Comparison of ENCODE assay signal across 13 cellular contexts in the genomic region with DNA sequence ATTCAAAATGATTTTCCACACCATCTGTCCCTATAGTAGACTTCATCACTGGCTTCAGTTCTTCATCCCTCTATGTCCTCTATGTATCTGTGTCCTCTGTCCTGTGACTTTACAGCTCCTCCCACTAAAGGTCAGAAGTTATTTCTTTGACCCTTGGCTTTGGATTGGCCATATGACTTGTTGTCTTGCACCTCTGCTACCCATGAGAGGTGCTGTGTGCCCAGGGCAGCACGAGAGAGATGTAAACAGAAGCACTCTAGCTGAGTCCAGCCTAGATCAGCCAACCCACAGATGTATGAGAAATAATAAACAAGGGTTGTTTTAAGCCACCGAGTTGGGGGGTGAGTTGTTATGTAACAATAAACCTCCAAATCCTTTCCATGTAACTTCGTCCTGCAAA.
DNase-seq lines count a peak whose midpoint lies in the region; ATAC-seq and TF ChIP-seq lines count a peak whose summit lies in the region.
"Had no signal": no experiment of that assay in that cellular context is flagged by ENCODE, and none has a peak within 500 bp of the region (broad histone marks: within the 10 kb centered on the region; RNA-seq: fewer than 3 reads in every experiment).

No MANE protein-coding gene starts in this region.

- peak; percentile 51 for ATAC-seq in left lobe of liver
- ATAC-seq in activated CD8-positive, alpha-beta T cell treated with anti-CD3 and anti-CD28 coated beads for 36 hours = no peak
- no peak for ATAC-seq in GM19035 (IDR thresholded peaks at IDR 0.05; ENCODE audit: unreplicated experiment)
- ATAC-seq: GM12878 had no signal

- peak overlapping the region; percentile 41 for H3K27ac Mint-ChIP-seq in neural crest cell (ENCODE audit: unreplicated experiment)
- H3K27ac Mint-ChIP-seq in activated CD8-positive, alpha-beta T cell treated with anti-CD3 and anti-CD28 coated beads for 36 hours = no peak overlapping the region
- H3K27ac Mint-ChIP-seq: CD8-positive, alpha-beta memory T cell had no signal

- H3K4me3 Mint-ChIP-seq in neural crest cell = no peak overlapping the region
- no peak overlapping the region for H3K4me3 Mint-ChIP-seq in activated CD8-positive, alpha-beta T cell treated with anti-CD3 and anti-CD28 coated beads for 36 hours
- H3K4me3 Mint-ChIP-seq: CD8-positive, alpha-beta memory T cell had no signal

- H3K9me3 Mint-ChIP-seq in neural crest cell = no peaks in the 10 kb centered on the region
- H3K9me3 Mint-ChIP-seq in activated CD8-positive, alpha-beta T cell treated with anti-CD3 and anti-CD28 coated beads for 36 hours = no peaks in the 10 kb centered on the region
- H3K9me3 Mint-ChIP-seq: CD8-positive, alpha-beta memory T cell had no signal

- intact Hi-C loops in activated CD8-positive, alpha-beta T cell treated with anti-CD3 and anti-CD28 coated beads for 36 hours (cut with micrococcal nuclease) = no loop called here

- no peaks in the 10 kb centered on the region for H3K4me1 Mint-ChIP-seq in neural crest cell
- no peaks in the 10 kb centered on the region for H3K4me1 Mint-ChIP-seq in activated CD8-positive, alpha-beta T cell treated with anti-CD3 and anti-CD28 coated beads for 36 hours (ENCODE audit: low read depth)
- H3K4me1 Mint-ChIP-seq: CD8-positive, alpha-beta memory T cell had no signal

- peak; percentile 13 for DNase-seq in DMS53 (lab: John Stamatoyannopoulos, UW)
- DNase-seq in DMS53 treated with DMSO at 0.1 percent for 48 hours (lab: John Stamatoyannopoulos, UW; ENCODE audit: unreplicated experiment) = no peak
- peak; percentile 11 for DNase-seq in SK-MEL-5 (ENCODE audit: low read depth, low spot score)
- DNase-seq in left lobe of liver (ENCODE audit: low spot score) = no peak
- no peak for DNase-seq in neural crest cell (ENCODE audit: low read depth, low spot score)
- DNase-seq in foreskin melanocyte = no peak
- no peak for DNase-seq in activated CD8-positive, alpha-beta T cell treated with anti-CD3 and anti-CD28 coated beads for 36 hours
- DNase-seq: AML-193; Caco-2; CD8-positive, alpha-beta memory T cell; HCEC 1CT had no signal

- no peaks in the 10 kb centered on the region for H3K36me3 Mint-ChIP-seq in neural crest cell (ENCODE audit: low read depth)
- no peaks in the 10 kb centered on the region for H3K36me3 Mint-ChIP-seq in activated CD8-positive, alpha-beta T cell treated with anti-CD3 and anti-CD28 coated beads for 36 hours (ENCODE audit: low read depth)
- H3K36me3 Mint-ChIP-seq: CD8-positive, alpha-beta memory T cell had no signal

- in situ Hi-C loops in SK-MEL-5 (cut with HindIII; ENCODE audit: low pct_unique_long_range_greater_than_20kb, low sequenced_read_pairs) = no loop called here

- no peaks in the 10 kb centered on the region for H3K27me3 Mint-ChIP-seq in neural crest cell (ENCODE audit: low read depth)
- H3K27me3 Mint-ChIP-seq in activated CD8-positive, alpha-beta T cell treated with anti-CD3 and anti-CD28 coated beads for 36 hours = peaks cover 2% of the 10 kb centered on the region

- TF ChIP-seq CTCF in neural crest cell (conservative IDR thresholded peaks at IDR 0.05) = no peak
- TF ChIP-seq CTCF in activated CD8-positive, alpha-beta T cell treated with anti-CD3 and anti-CD28 coated beads for 36 hours (IDR thresholded peaks at IDR 0.05) = no peak

- CTCF ChIA-PET in activated CD8-positive, alpha-beta T cell treated with anti-CD3 and anti-CD28 coated beads for 36 hours (lab: Charles Lee) = no interaction called here

- POLR2A ChIA-PET in activated CD8-positive, alpha-beta T cell treated with anti-CD3 and anti-CD28 coated beads for 36 hours (lab: Charles Lee) = no interaction called here

Comparison
In these comparisons a context has a peak if more than half of its experiments do, and no peak if none do; other contexts are left out.
1. DNase-seq: peak in DMS53 (single experiment) and SK-MEL-5 (single experiment); none in DMS53 treated with DMSO at 0.1 percent for 48 hours (single experiment), left lobe of liver (single experiment), neural crest cell (single experiment), foreskin melanocyte (single experiment) and activated CD8-positive, alpha-beta T cell treated with anti-CD3 and anti-CD28 coated beads for 36 hours (single experiment).